ENCODE assay signal across 1 cellular context in genomic region chr2:37322368-37322767, GRCh38.
TF ChIP-seq lines count a peak whose summit lies in the region.

No MANE protein-coding gene starts in this region.

TF ChIP-seq in K562, 482 proteins besides CTCF, POLR2A, EP300 and RAD21 (continued from another document):
- TF ChIP-seq, protein P1, sequence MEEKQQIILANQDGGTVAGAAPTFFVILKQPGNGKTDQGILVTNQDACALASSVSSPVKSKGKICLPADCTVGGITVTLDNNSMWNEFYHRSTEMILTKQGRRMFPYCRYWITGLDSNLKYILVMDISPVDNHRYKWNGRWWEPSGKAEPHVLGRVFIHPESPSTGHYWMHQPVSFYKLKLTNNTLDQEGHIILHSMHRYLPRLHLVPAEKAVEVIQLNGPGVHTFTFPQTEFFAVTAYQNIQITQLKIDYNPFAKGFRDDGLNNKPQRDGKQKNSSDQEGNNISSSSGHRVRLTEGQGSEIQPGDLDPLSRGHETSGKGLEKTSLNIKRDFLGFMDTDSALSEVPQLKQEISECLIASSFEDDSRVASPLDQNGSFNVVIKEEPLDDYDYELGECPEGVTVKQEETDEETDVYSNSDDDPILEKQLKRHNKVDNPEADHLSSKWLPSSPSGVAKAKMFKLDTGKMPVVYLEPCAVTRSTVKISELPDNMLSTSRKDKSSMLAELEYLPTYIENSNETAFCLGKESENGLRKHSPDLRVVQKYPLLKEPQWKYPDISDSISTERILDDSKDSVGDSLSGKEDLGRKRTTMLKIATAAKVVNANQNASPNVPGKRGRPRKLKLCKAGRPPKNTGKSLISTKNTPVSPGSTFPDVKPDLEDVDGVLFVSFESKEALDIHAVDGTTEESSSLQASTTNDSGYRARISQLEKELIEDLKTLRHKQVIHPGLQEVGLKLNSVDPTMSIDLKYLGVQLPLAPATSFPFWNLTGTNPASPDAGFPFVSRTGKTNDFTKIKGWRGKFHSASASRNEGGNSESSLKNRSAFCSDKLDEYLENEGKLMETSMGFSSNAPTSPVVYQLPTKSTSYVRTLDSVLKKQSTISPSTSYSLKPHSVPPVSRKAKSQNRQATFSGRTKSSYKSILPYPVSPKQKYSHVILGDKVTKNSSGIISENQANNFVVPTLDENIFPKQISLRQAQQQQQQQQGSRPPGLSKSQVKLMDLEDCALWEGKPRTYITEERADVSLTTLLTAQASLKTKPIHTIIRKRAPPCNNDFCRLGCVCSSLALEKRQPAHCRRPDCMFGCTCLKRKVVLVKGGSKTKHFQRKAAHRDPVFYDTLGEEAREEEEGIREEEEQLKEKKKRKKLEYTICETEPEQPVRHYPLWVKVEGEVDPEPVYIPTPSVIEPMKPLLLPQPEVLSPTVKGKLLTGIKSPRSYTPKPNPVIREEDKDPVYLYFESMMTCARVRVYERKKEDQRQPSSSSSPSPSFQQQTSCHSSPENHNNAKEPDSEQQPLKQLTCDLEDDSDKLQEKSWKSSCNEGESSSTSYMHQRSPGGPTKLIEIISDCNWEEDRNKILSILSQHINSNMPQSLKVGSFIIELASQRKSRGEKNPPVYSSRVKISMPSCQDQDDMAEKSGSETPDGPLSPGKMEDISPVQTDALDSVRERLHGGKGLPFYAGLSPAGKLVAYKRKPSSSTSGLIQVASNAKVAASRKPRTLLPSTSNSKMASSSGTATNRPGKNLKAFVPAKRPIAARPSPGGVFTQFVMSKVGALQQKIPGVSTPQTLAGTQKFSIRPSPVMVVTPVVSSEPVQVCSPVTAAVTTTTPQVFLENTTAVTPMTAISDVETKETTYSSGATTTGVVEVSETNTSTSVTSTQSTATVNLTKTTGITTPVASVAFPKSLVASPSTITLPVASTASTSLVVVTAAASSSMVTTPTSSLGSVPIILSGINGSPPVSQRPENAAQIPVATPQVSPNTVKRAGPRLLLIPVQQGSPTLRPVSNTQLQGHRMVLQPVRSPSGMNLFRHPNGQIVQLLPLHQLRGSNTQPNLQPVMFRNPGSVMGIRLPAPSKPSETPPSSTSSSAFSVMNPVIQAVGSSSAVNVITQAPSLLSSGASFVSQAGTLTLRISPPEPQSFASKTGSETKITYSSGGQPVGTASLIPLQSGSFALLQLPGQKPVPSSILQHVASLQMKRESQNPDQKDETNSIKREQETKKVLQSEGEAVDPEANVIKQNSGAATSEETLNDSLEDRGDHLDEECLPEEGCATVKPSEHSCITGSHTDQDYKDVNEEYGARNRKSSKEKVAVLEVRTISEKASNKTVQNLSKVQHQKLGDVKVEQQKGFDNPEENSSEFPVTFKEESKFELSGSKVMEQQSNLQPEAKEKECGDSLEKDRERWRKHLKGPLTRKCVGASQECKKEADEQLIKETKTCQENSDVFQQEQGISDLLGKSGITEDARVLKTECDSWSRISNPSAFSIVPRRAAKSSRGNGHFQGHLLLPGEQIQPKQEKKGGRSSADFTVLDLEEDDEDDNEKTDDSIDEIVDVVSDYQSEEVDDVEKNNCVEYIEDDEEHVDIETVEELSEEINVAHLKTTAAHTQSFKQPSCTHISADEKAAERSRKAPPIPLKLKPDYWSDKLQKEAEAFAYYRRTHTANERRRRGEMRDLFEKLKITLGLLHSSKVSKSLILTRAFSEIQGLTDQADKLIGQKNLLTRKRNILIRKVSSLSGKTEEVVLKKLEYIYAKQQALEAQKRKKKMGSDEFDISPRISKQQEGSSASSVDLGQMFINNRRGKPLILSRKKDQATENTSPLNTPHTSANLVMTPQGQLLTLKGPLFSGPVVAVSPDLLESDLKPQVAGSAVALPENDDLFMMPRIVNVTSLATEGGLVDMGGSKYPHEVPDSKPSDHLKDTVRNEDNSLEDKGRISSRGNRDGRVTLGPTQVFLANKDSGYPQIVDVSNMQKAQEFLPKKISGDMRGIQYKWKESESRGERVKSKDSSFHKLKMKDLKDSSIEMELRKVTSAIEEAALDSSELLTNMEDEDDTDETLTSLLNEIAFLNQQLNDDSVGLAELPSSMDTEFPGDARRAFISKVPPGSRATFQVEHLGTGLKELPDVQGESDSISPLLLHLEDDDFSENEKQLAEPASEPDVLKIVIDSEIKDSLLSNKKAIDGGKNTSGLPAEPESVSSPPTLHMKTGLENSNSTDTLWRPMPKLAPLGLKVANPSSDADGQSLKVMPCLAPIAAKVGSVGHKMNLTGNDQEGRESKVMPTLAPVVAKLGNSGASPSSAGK (IDR thresholded peaks at IDR 0.05): no peak
- no peak for TF ChIP-seq ZNF232 (CRISPR knock-in tag; IDR thresholded peaks at IDR 0.05)
- TF ChIP-seq POLR3G (IDR thresholded peaks at IDR 0.05; ENCODE audit: extremely low read depth, insufficient read length, insufficient replicate concordance): no peak
- TF ChIP-seq CBFA2T3 (IDR thresholded peaks at IDR 0.05): peak; percentile 70
- TF ChIP-seq KDM1A (IDR thresholded peaks at IDR 0.05): peak; percentile 60 to 70
- TF ChIP-seq SMARCA4 (IDR thresholded peaks at IDR 0.05): no peak
- peak; percentile 31 for TF ChIP-seq NFYB (IDR thresholded peaks at IDR 0.05; ENCODE audit: extremely low read depth, insufficient read length)
- no peak for TF ChIP-seq ASH1L (IDR thresholded peaks at IDR 0.05; ENCODE audit: borderline replicate concordance, low read depth, partially characterized antibody)
- TF ChIP-seq TCF3 (CRISPR knock-in tag; IDR thresholded peaks at IDR 0.05): peak; percentile 31; the same call in 1 of the 2 replicates
- TF ChIP-seq L3MBTL2 (IDR thresholded peaks at IDR 0.05): no peak
TF ChIP-seq in K562: peak in this region for 5.
